Comparison of ENCODE assay signal across 1 cellular context in genomic region chr1:19479351-19480120, GRCh38.
TF ChIP-seq lines count a peak whose summit lies in the region.

No MANE protein-coding gene starts in this region.

TF ChIP-seq in K562, 482 proteins besides CTCF, POLR2A, EP300 and RAD21 (continued from another document and continues in another):
- TF ChIP-seq ELK3 (CRISPR knock-in tag; IDR thresholded peaks at IDR 0.05) (no peak), PHB (CRISPR knock-in tag; IDR thresholded peaks at IDR 0.05) (no peak), RBFOX2 (IDR thresholded peaks at IDR 0.05; ENCODE audit: low read depth, low read length) (0 out of 2 replicates have a peak, but pooled peaks have one; percentile 41), MEF2A (IDR thresholded peaks at IDR 0.05; ENCODE audit: control insufficient read depth, low read depth, low read length) (no peak), ZNF3 (CRISPR knock-in tag; IDR thresholded peaks at IDR 0.05) (no peak), SNAPC5 (CRISPR knock-in tag; IDR thresholded peaks at IDR 0.05) (no peak), ZNF778 (CRISPR knock-in tag; IDR thresholded peaks at IDR 0.05) (no peak), FOXM1 (IDR thresholded peaks at IDR 0.05; ENCODE audit: low read depth) (peak; percentile 64; the same call in 1 of the 2 replicates), FOXM1 (CRISPR knock-in tag; IDR thresholded peaks at IDR 0.05; ENCODE audit: low read depth) (no peak), ZBTB40 (IDR thresholded peaks at IDR 0.05) (no peak), ZBTB40 (CRISPR knock-in tag; IDR thresholded peaks at IDR 0.05) (no peak), ZKSCAN1 (IDR thresholded peaks at IDR 0.05; ENCODE audit: low read depth, low read length) (no peak), PTBP1 (IDR thresholded peaks at IDR 0.05; ENCODE audit: low read depth, low read length) (no peak), RFX1 (IDR thresholded peaks at IDR 0.05) (no peak), ZNF316 (IDR thresholded peaks at IDR 0.05) (no peak), MCM2 (IDR thresholded peaks at IDR 0.05; ENCODE audit: low read depth) (no peak), ELF2 (CRISPR knock-in tag; IDR thresholded peaks at IDR 0.05) (no peak), POLR3G (IDR thresholded peaks at IDR 0.05; ENCODE audit: extremely low read depth, insufficient read length, insufficient replicate concordance) (no peak), STAT5A (IDR thresholded peaks at IDR 0.05; ENCODE audit: borderline replicate concordance, low read length) (peak; percentile 78), CTCFL (IDR thresholded peaks at IDR 0.05; ENCODE audit: borderline replicate concordance, insufficient read depth, low read depth, low read length, poor library complexity, severe bottlenecking) (no peak), RAD51 (IDR thresholded peaks at IDR 0.05; ENCODE audit: borderline replicate concordance, low read depth) (no peak), GTF2F1 (IDR thresholded peaks at IDR 0.05; ENCODE audit: low read depth, low read length) (no peak), CBFA2T2 (conservative IDR thresholded peaks at IDR 0.05) (peak; percentile 95), ZC3H11A (IDR thresholded peaks at IDR 0.05; ENCODE audit: low read depth, low read length) (no peak), TCF7L2 (IDR thresholded peaks at IDR 0.05; ENCODE audit: low read depth, low read length) (no peak), MAX (CRISPR knock-in tag; IDR thresholded peaks at IDR 0.05) (no peak), SMARCA4 (IDR thresholded peaks at IDR 0.05) (peak; percentile 61; the same call in 1 of the 2 replicates), XRCC4 (IDR thresholded peaks at IDR 0.05; ENCODE audit: extremely low read depth, insufficient read depth, insufficient read length) (no peak), DMBX1 (CRISPR knock-in tag; IDR thresholded peaks at IDR 0.05; ENCODE audit: borderline replicate concordance) (peak; percentile 74), CBX8 (IDR thresholded peaks at IDR 0.05; ENCODE audit: borderline replicate concordance, extremely low read depth, low read depth, low read length, poor library complexity, severe bottlenecking) (no peak), PHB2 (IDR thresholded peaks at IDR 0.05; ENCODE audit: low read depth) (peak; percentile 61; the same call in 1 of the 2 replicates), ZNF695 (CRISPR knock-in tag; IDR thresholded peaks at IDR 0.05) (no peak), ZNF512 (tag; IDR thresholded peaks at IDR 0.05) (no peak), NUFIP1 (IDR thresholded peaks at IDR 0.05; ENCODE audit: partially characterized antibody) (no peak), TCF15 (CRISPR knock-in tag; IDR thresholded peaks at IDR 0.05) (no peak), TRIM28 (IDR thresholded peaks at IDR 0.05) (no peak), ZNF347 (CRISPR knock-in tag; IDR thresholded peaks at IDR 0.05; ENCODE audit: low read depth) (no peak), CC2D1A (IDR thresholded peaks at IDR 0.05) (peak; percentile 49; the same call in 1 of the 2 replicates), TBL1XR1 (IDR thresholded peaks at IDR 0.05; ENCODE audit: low read length in 2 of 2) (peak in 1 of 2 experiments; percentile 68; a peak in 2 of 4 replicates), ARHGAP35 (IDR thresholded peaks at IDR 0.05; ENCODE audit: partially characterized antibody) (no peak), ZNF175 (CRISPR knock-in tag; IDR thresholded peaks at IDR 0.05; ENCODE audit: low read depth) (no peak), RB1 (IDR thresholded peaks at IDR 0.05; ENCODE audit: low read depth) (no peak), BHLHE40 (IDR thresholded peaks at IDR 0.05; ENCODE audit: low read length) (no peak), ZFP30 (CRISPR knock-in tag; IDR thresholded peaks at IDR 0.05; ENCODE audit: borderline replicate concordance) (no peak), PML (IDR thresholded peaks at IDR 0.05; ENCODE audit: low read length) (peak; percentile 74; the same call in 1 of the 2 replicates), NFE2L1 (tag; IDR thresholded peaks at IDR 0.05; ENCODE audit: borderline replicate concordance, low read depth) (no peak), XRCC5 (IDR thresholded peaks at IDR 0.05; ENCODE audit: low read depth, low read length) (no peak), POLR2AphosphoS5 (IDR thresholded peaks at IDR 0.05; ENCODE audit: control insufficient read depth, insufficient read depth, low read depth, low read length) (peak; percentile 83; the same call in 1 of the 2 replicates), THAP12 (CRISPR knock-in tag; IDR thresholded peaks at IDR 0.05) (no peak)
